In the genomic region with DNA sequence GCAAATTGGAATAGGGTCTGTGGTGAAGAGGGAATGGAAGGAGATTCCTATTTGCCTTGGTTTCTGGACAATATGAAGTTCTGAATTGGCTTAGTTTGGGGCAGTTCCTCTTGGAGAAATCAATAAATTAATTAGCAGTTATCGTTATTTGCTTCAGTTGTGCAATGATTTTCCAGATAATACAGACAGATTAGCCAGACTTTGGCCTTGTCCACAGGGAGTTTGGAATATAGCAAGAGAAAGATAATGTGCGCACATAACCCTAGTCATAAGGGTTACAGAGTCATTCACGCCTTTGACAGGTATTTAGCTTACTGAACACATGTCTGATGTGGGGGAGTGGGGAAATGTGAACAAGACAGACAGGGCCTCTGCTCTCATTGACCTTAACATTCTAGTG, we compare ENCODE assay signal across 8 cellular contexts. TPM values are rescaled to one million over a fixed set of nuclear protein-coding genes. Genes with fewer than 3 reads are reported as not detected.
DNase-seq lines count a peak whose midpoint lies in the region; ATAC-seq, FAIRE-seq and TF ChIP-seq lines count a peak whose summit lies in the region.

No MANE protein-coding gene starts in this region.

- H3K36me3 ChIP-seq in PC-3 (ENCODE audit: low read depth, low read length) (no peaks in the 10 kb centered on the region), endothelial cell of umbilical vein (ENCODE audit: control insufficient read depth in 2 of 2, extremely low read depth in 1 of 2, insufficient read depth in 2 of 2, low read length in 2 of 2) (no peaks in the 10 kb centered on the region), pancreas (no peaks in the 10 kb centered on the region)

- H3K9me3 ChIP-seq in PC-3 (ENCODE audit: low read length) (no peaks in the 10 kb centered on the region), endothelial cell of umbilical vein (replicated peaks; ENCODE audit: control insufficient read depth, insufficient read depth, low read length) (no peaks in the 10 kb centered on the region), pancreas (no peaks in the 10 kb centered on the region)

- CTCF ChIA-PET in Calu3 (lab: Charles Lee): no interaction called here
- CTCF ChIA-PET in PC-3 (lab: Charles Lee): no interaction called here
- CTCF ChIA-PET in endothelial cell of umbilical vein (lab: Charles Lee): interaction anchor here (1.4 to 3.8 kb wide), 2 partner anchors 12 to 91 kb away, joined by 4 to 11 read pairs; no protein-coding TSS in a partner anchor

- dilution Hi-C loops in endothelial cell of umbilical vein (cut with MboI; ENCODE audit: extremely low pct_ligation_motif_present, low sequenced_read_pairs): no loop called here

- H3K9me2 ChIP-seq in PC-3 (replicated peaks; ENCODE audit: low read length): no peaks in the 10 kb centered on the region

- H3K27ac Mint-ChIP-seq in Calu3 (ENCODE audit: unreplicated experiment): peak overlapping the region; percentile 48

- H3K4me1 Mint-ChIP-seq in Calu3 (ENCODE audit: low read depth, unreplicated experiment): peaks cover 25% of the 10 kb centered on the region

- WGBS in pancreas, 2 donors: 7 to 14% methylated on average over 3 of the region's 3 CpGs

- H3K4me1 ChIP-seq in PC-3 (ENCODE audit: insufficient read depth, low read length) (peaks cover 12% of the 10 kb centered on the region), endothelial cell of umbilical vein (ENCODE audit: control insufficient read depth, extremely low read depth, insufficient read depth, low read length) (peaks cover 11% of the 10 kb centered on the region), pancreas (peaks cover 0 to 23% (median 14%) of the 10 kb centered on the region in 3 donors)

- H3K27ac ChIP-seq in PC-3 (ENCODE audit: low read length): no peak overlapping the region
- no peak overlapping the region for H3K27ac ChIP-seq in endothelial cell of umbilical vein (ENCODE audit: insufficient read depth, low read depth, low read length)
- no peak overlapping the region for H3K27ac ChIP-seq in pancreas

- peaks cover under 1% of the 10 kb centered on the region for H3K27me3 Mint-ChIP-seq in Calu3 (ENCODE audit: unreplicated experiment)

- BruUV-seq in Calu3 (replicated peaks; lab: Mats Ljungman, UMichigan): no TSS peak
- BruUV-seq in PC-3 (replicated peaks; lab: Mats Ljungman, UMichigan): no TSS peak
- TSS peak; percentile 18 for BruUV-seq in endothelial cell of umbilical vein (replicated peaks; lab: Mats Ljungman, UMichigan)

- H4K20me1 ChIP-seq in PC-3 (ENCODE audit: low read length) (peaks cover 11% of the 10 kb centered on the region; the same call in 1 of the 2 replicates), endothelial cell of umbilical vein (replicated peaks; ENCODE audit: control insufficient read depth, extremely low read depth, insufficient read depth, low read length) (peaks cover 4% of the 10 kb centered on the region)

- no peaks in the 10 kb centered on the region for H3K9me1 ChIP-seq in endothelial cell of umbilical vein (replicated peaks; ENCODE audit: control insufficient read depth, extremely low read depth, insufficient read depth, low read length)

- H2AFZ ChIP-seq in PC-3 (ENCODE audit: low read length) (0 out of 2 replicates have a peak overlapping the region, but pooled peaks have one; percentile 91), endothelial cell of umbilical vein (ENCODE audit: low read depth, low read length) (no peak overlapping the region)

- H3K4me2 ChIP-seq in PC-3 (ENCODE audit: low read length): peak overlapping the region; percentile 96
- peak overlapping the region; percentile 94 for H3K4me2 ChIP-seq in endothelial cell of umbilical vein (ENCODE audit: insufficient read depth, low read length)

- DNase-seq in Calu3 (no peak), PC-3 (no peak), endothelial cell of umbilical vein (ENCODE audit: low read depth, low spot score) (no peak), pancreas (no peak), C1 segment of cervical spinal cord (lab: John Stamatoyannopoulos, UW) (no peak), HTR-8/SVneo (ENCODE audit: insufficient read length, low spot score) (no peak), NAMALWA (ENCODE audit: low spot score) (no peak), NCI-H748 treated with DMSO at 0.1 percent for 48 hours (lab: John Stamatoyannopoulos, UW) (no peak)

- TF ChIP-seq POLR2A in endothelial cell of umbilical vein (IDR thresholded peaks at IDR 0.05; ENCODE audit: low read depth, low read length): no peak

- TF ChIP-seq CTCF in Calu3 (IDR thresholded peaks at IDR 0.05; ENCODE audit: unreplicated experiment) (no peak), PC-3 (conservative IDR thresholded peaks at IDR 0.05; ENCODE audit: low read depth, low read length) (no peak), endothelial cell of umbilical vein (IDR thresholded peaks at IDR 0.05; ENCODE audit: extremely low read depth in 1 of 2, insufficient read depth in 1 of 2, low read depth in 1 of 2, low read length in 2 of 2) (no peak), pancreas (IDR thresholded peaks at IDR 0.05) (no peak)

- no peaks in the 10 kb centered on the region for H3K9me3 Mint-ChIP-seq in Calu3 (ENCODE audit: low read depth, unreplicated experiment)

- H3K79me2 ChIP-seq in PC-3 (ENCODE audit: low read length): peaks cover 55% of the 10 kb centered on the region
- H3K79me2 ChIP-seq in endothelial cell of umbilical vein (ENCODE audit: control insufficient read depth, insufficient read depth, low read length): peaks cover 30% of the 10 kb centered on the region

- peak overlapping the region; percentile 98 for H3K4me3 Mint-ChIP-seq in Calu3 (ENCODE audit: low read depth, unreplicated experiment)

- FAIRE-seq in endothelial cell of umbilical vein (lab: Jason Lieb, UNC) (no peak), pancreas (lab: Jason Lieb, UNC) (no peak), HTR-8/SVneo (lab: Jason Lieb, UNC) (no peak)

- intact Hi-C loops in Calu3 (cut with micrococcal nuclease; ENCODE audit: unreplicated experiment): no loop called here
- intact Hi-C loops in PC-3 (cut with micrococcal nuclease): loop anchor here (5.0 kb wide), 1 partner anchor 65 kb away; a partner anchor contains a TSS
- intact Hi-C loops in endothelial cell of umbilical vein (cut with micrococcal nuclease): loop anchor here (10.0 kb wide), 1 partner anchor 257 kb away; no protein-coding TSS in a partner anchor
- intact Hi-C loops in pancreas (cut with DNase I): no loop called here

- H3K27me3 ChIP-seq in PC-3 (ENCODE audit: low read length) (no peaks in the 10 kb centered on the region; the same call in 1 of the 2 replicates), endothelial cell of umbilical vein (ENCODE audit: control insufficient read depth in 2 of 2, insufficient read depth in 2 of 2, low read length in 2 of 2) (peaks cover under 1 to 3% of the 10 kb centered on the region in 2 experiments), pancreas (no peaks in the 10 kb centered on the region)

- POLR2A ChIA-PET in PC-3 (lab: Charles Lee; ENCODE audit: unreplicated experiment): no interaction called here
- POLR2A ChIA-PET in endothelial cell of umbilical vein (lab: Charles Lee): no interaction called here

- ATAC-seq in PC-3 (no peak), pancreas (no peak)

- H3K9ac ChIP-seq in PC-3 (ENCODE audit: low read length) (peak overlapping the region; percentile 82), endothelial cell of umbilical vein (replicated peaks; ENCODE audit: extremely low read depth, insufficient read depth, low read length) (peak overlapping the region; percentile 81)

- H3K4me3 ChIP-seq in PC-3 (ENCODE audit: low read length) (peak overlapping the region; percentile 87), endothelial cell of umbilical vein (replicated peaks in 1 of 3; ENCODE audit: insufficient read depth in 1 of 3, low read depth in 1 of 3, low read length in 3 of 3) (peak overlapping the region in 2 of 3 experiments; percentile 79 to 85), pancreas (peak overlapping the region; percentile 72 to 99 (median 81))

- H3K36me3 Mint-ChIP-seq in Calu3 (ENCODE audit: insufficient read depth, unreplicated experiment): peaks cover 23% of the 10 kb centered on the region

- no peaks in the 10 kb centered on the region for H3F3A ChIP-seq in PC-3 (ENCODE audit: low read length, unreplicated experiment)

TF ChIP-seq in endothelial cell of umbilical vein, 7 proteins besides CTCF, POLR2A, EP300 and RAD21:
- TF ChIP-seq JUN (IDR thresholded peaks at IDR 0.05; ENCODE audit: borderline replicate concordance, insufficient read depth, insufficient read length, low read depth): no peak
- no peak for TF ChIP-seq MYC (IDR thresholded peaks at IDR 0.05; ENCODE audit: low read depth, low read length)
- no peak for TF ChIP-seq POLR2AphosphoS5 (IDR thresholded peaks at IDR 0.05; ENCODE audit: insufficient read depth, low read depth, low read length)
- TF ChIP-seq, protein P1, sequence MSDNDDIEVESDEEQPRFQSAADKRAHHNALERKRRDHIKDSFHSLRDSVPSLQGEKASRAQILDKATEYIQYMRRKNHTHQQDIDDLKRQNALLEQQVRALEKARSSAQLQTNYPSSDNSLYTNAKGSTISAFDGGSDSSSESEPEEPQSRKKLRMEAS (IDR thresholded peaks at IDR 0.05; ENCODE audit: insufficient read depth, insufficient read length): no peak
- no peak for TF ChIP-seq EZH2 (IDR thresholded peaks at IDR 0.05; ENCODE audit: borderline replicate concordance, low read depth, low read length, severe bottlenecking)
- no peak for TF ChIP-seq GATA2 (IDR thresholded peaks at IDR 0.05; ENCODE audit: insufficient read depth, insufficient read length, low read depth, low read length)
- TF ChIP-seq FOS (IDR thresholded peaks at IDR 0.05; ENCODE audit: borderline replicate concordance, insufficient read depth, low read length): no peak
TF ChIP-seq in endothelial cell of umbilical vein: peak in this region for 0.

RNA-seq across cellular contexts. Expression of a gene that starts 1.3 kb away (rescaled TPM):
- total RNA-seq in Calu3 (2022) (23.9 and 28.3 TPM in 2 replicates), PC-3 (2014; rRNA removed) (26.1 and 29.6 TPM in 2 replicates), endothelial cell of umbilical vein (33.1 and 35.1 TPM in 2 replicates), pancreas (10 to 100 TPM; 17.5 to 30.4 (median 25.0) TPM)
- polyA plus RNA-seq in endothelial cell of umbilical vein (31.5 and 32.3 TPM in 2 replicates), pancreas (1 to 10 TPM; 3.6 to 7.7 TPM)
- polyA plus RNA-seq in endothelial cell of umbilical vein (2011; cell fraction: cytosol; rRNA removed): 24.0 and 24.6 TPM in 2 replicates
- polyA plus RNA-seq in endothelial cell of umbilical vein (2011; cell fraction: nucleus; rRNA removed): 30.0 and 32.9 TPM in 2 replicates
- polyA plus RNA-seq in endothelial cell of umbilical vein (2012): 36.1 and 36.4 TPM in 2 replicates
- polyA minus RNA-seq in endothelial cell of umbilical vein: 103 and 116 TPM in 2 replicates
- polyA minus RNA-seq in endothelial cell of umbilical vein (2011; cell fraction: cytosol; rRNA and poly(A)+ RNA removed): 3.4 TPM
- polyA minus RNA-seq in endothelial cell of umbilical vein (2011; cell fraction: nucleus; rRNA and poly(A)+ RNA removed): 38.3 and 62.2 TPM in 2 replicates

Comparison
In these comparisons a context has a peak if more than half of its experiments do, and no peak if none do; other contexts are left out.
1. intact Hi-C loops: an anchor here in PC-3 (5.0 kb wide) and endothelial cell of umbilical vein (10.0 kb wide); none called in Calu3 and pancreas.